Comparison of ENCODE assay signal across 8 cellular contexts in genomic region chr15:58731756-58732535, GRCh38. TPM values are rescaled to one million over a fixed set of nuclear protein-coding genes. Genes with fewer than 3 reads are reported as not detected.
DNase-seq lines count a peak whose midpoint lies in the region; ATAC-seq and TF ChIP-seq lines count a peak whose summit lies in the region.

No MANE protein-coding gene starts in this region.

- no peak overlapping the region for H2BK12ac ChIP-seq in neuronal stem cell (ENCODE audit: low read length)

- H3F3A ChIP-seq in PC-9 (ENCODE audit: insufficient read depth, low read depth) = no peaks in the 10 kb centered on the region; the same call in 1 of the 2 replicates

- no peak overlapping the region for H4K91ac ChIP-seq in neuronal stem cell (ENCODE audit: low read depth, low read length, poor library complexity)

- H3K79me1 ChIP-seq in neuronal stem cell (ENCODE audit: low read depth, low read length) = no peaks in the 10 kb centered on the region

- DNase-seq in Caki2 (ENCODE audit: low read depth) (peak; percentile 62), PC-9 (peak; percentile 44 to 53), neuronal stem cell (ENCODE audit: low spot score) (no peak), NCI-H187 treated with DMSO at 0.1 percent for 48 hours (lab: John Stamatoyannopoulos, UW) (no peak), amygdala (lab: John Stamatoyannopoulos, UW) (no peak), SHP77 treated with DMSO at 0.1 percent for 48 hours (lab: John Stamatoyannopoulos, UW) (no peak), occipital lobe (lab: John Stamatoyannopoulos, UW) (no peak)

- peak overlapping the region; percentile 46; the same call in 1 of the 2 replicates for H3K27ac ChIP-seq in PC-9
- peak overlapping the region; percentile 23 for H3K27ac ChIP-seq in neuronal stem cell (replicated peaks; ENCODE audit: low read length)

- TF ChIP-seq CTCF in PC-9 (conservative IDR thresholded peaks at IDR 0.05) = no peak

- peaks cover 4% of the 10 kb centered on the region; the same call in 1 of the 2 replicates for H4K20me1 ChIP-seq in PC-9 (ENCODE audit: insufficient read depth)

- in situ Hi-C loops in Caki2 (cut with HindIII; ENCODE audit: low pct_unique_long_range_greater_than_20kb, low sequenced_read_pairs) = no loop called here

- peaks cover 98% of the 10 kb centered on the region for H3K79me2 ChIP-seq in PC-9 (ENCODE audit: low read depth)

- ATAC-seq in esophagus mucosa = peak; percentile 77

- no peak overlapping the region for H3K9ac ChIP-seq in neuronal stem cell (ENCODE audit: low read depth, low read length, poor library complexity)

- POLR2A ChIA-PET in PC-9 (lab: Charles Lee; ENCODE audit: unreplicated experiment) = interaction anchor here (0.5 to 0.9 kb wide), 6 partner anchors 16 to 450 kb away, joined by 4 to 9 read pairs (median 4); partner anchors contain the start of gene MINDY2

- no peaks in the 10 kb centered on the region for H3K9me2 ChIP-seq in PC-9 (ENCODE audit: insufficient read depth)

- no peak overlapping the region for H2BK5ac ChIP-seq in neuronal stem cell (ENCODE audit: low read length)

- H2BK15ac ChIP-seq in neuronal stem cell (ENCODE audit: low read length) = no peak overlapping the region

- no peak overlapping the region for H2AK5ac ChIP-seq in neuronal stem cell (ENCODE audit: low read depth, low read length)

- H2AFZ ChIP-seq in PC-9 (no peak overlapping the region), neuronal stem cell (ENCODE audit: low read length) (no peak overlapping the region)

- H2BK120ac ChIP-seq in neuronal stem cell (ENCODE audit: low read depth, low read length) = no peak overlapping the region

- H3K4me3 ChIP-seq in PC-9 (no peak overlapping the region), neuronal stem cell (ENCODE audit: low read length in 2 of 2) (no peak overlapping the region)

- H3K27me3 ChIP-seq in PC-9 (ENCODE audit: insufficient read depth, low read depth) (no peaks in the 10 kb centered on the region), neuronal stem cell (ENCODE audit: control insufficient read depth in 3 of 3, insufficient read depth in 3 of 3, low read depth in 1 of 3, low read length in 3 of 3) (no peaks in the 10 kb centered on the region)

- intact Hi-C loops in PC-9 (cut with micrococcal nuclease; ENCODE audit: unreplicated experiment) = no loop called here

- H3K4me2 ChIP-seq in PC-9 (no peak overlapping the region), neuronal stem cell (ENCODE audit: insufficient read depth, low read length, poor library complexity, severe bottlenecking) (no peak overlapping the region)

- no CpG with 5 or more reads among the region's 5 CpGs for WGBS in neuronal stem cell (ENCODE audit: extremely low coverage in 2 of 2, insufficient read length in 2 of 2, insufficient replicate concordance in 1 of 2), 2 donors

- peaks cover 10% of the 10 kb centered on the region for H3K4me1 ChIP-seq in PC-9 (replicated peaks; ENCODE audit: insufficient read depth)
- H3K4me1 ChIP-seq in neuronal stem cell (ENCODE audit: control insufficient read depth in 2 of 2, insufficient read depth in 1 of 2, low read depth in 1 of 2, low read length in 2 of 2) = peaks cover 0 to 2% of the 10 kb centered on the region in 2 donors

- H3K9me3 ChIP-seq in PC-9 (ENCODE audit: insufficient read depth, low read depth) = no peaks in the 10 kb centered on the region
- peaks cover 0 to 2% of the 10 kb centered on the region in 2 donors for H3K9me3 ChIP-seq in neuronal stem cell (replicated peaks in 1 of 2; ENCODE audit: control insufficient read depth in 2 of 2, insufficient read depth in 1 of 2, low read depth in 1 of 2, low read length in 2 of 2)

- BruUV-seq in PC-9 (replicated peaks; lab: Mats Ljungman, UMichigan) = TSS peak; percentile 57

- no peak overlapping the region for H3K14ac ChIP-seq in neuronal stem cell (ENCODE audit: low read length)

- H3K23ac ChIP-seq in neuronal stem cell (ENCODE audit: low read depth, low read length, poor library complexity) = no peak overlapping the region

- CTCF ChIA-PET in PC-9 (lab: Charles Lee) = no interaction called here

- H3K18ac ChIP-seq in neuronal stem cell (ENCODE audit: low read length) = peak overlapping the region; percentile 13

- no peaks in the 10 kb centered on the region for H3K36me3 ChIP-seq in PC-9 (ENCODE audit: low read depth)
- peaks cover 0 to 10% of the 10 kb centered on the region in 2 donors for H3K36me3 ChIP-seq in neuronal stem cell (replicated peaks in 1 of 2; ENCODE audit: control insufficient read depth in 2 of 2, insufficient read depth in 2 of 2, low read length in 2 of 2)

- no peak overlapping the region for H3K4ac ChIP-seq in neuronal stem cell (ENCODE audit: low read length)

- H4K8ac ChIP-seq in neuronal stem cell (ENCODE audit: low read depth, low read length) = no peak overlapping the region

RNA-seq across cellular contexts. Expression of gene ADAM10, which starts 17.6 kb away (rescaled TPM):
- total RNA-seq in Caki2 (2014; rRNA removed; shearing (Covaris generic); ENCODE audit: low replicate concordance) = 128 and 180 TPM in 2 replicates
- total RNA-seq in PC-9 (2021) = 160 and 239 TPM in 2 replicates
- total RNA-seq in esophagus mucosa = 79.3 TPM
- 99.4 TPM for polyA plus RNA-seq in neuronal stem cell (2013, experiment 1 of 2)
- polyA plus RNA-seq in neuronal stem cell (2013, experiment 2 of 2) = 104 TPM
- 127 TPM for total RNA-seq in occipital lobe

RNA-seq across cellular contexts. Expression of gene MINDY2, which starts 39.2 kb away (rescaled TPM):
- total RNA-seq in Caki2 (2014; rRNA removed; shearing (Covaris generic); ENCODE audit: low replicate concordance) = 12.6 and 12.8 TPM in 2 replicates
- 18.4 and 22.8 TPM in 2 replicates for total RNA-seq in PC-9 (2021)
- total RNA-seq in esophagus mucosa = 10.2 TPM
- 6.6 TPM for polyA plus RNA-seq in neuronal stem cell (2013, experiment 1 of 2)
- polyA plus RNA-seq in neuronal stem cell (2013, experiment 2 of 2) = 6.6 TPM
- 36.5 TPM for total RNA-seq in occipital lobe

Comparison
In these comparisons a context has a peak if more than half of its experiments do, and no peak if none do; other contexts are left out.
1. DNase-seq: peak in Caki2 (single experiment) and PC-9 (2 of 2); none in neuronal stem cell (single experiment), NCI-H187 treated with DMSO at 0.1 percent for 48 hours (single experiment), amygdala (0 of 56), SHP77 treated with DMSO at 0.1 percent for 48 hours (single experiment) and occipital lobe (single experiment).